Comparison of ENCODE assay signal across 2 cellular contexts in the genomic region with DNA sequence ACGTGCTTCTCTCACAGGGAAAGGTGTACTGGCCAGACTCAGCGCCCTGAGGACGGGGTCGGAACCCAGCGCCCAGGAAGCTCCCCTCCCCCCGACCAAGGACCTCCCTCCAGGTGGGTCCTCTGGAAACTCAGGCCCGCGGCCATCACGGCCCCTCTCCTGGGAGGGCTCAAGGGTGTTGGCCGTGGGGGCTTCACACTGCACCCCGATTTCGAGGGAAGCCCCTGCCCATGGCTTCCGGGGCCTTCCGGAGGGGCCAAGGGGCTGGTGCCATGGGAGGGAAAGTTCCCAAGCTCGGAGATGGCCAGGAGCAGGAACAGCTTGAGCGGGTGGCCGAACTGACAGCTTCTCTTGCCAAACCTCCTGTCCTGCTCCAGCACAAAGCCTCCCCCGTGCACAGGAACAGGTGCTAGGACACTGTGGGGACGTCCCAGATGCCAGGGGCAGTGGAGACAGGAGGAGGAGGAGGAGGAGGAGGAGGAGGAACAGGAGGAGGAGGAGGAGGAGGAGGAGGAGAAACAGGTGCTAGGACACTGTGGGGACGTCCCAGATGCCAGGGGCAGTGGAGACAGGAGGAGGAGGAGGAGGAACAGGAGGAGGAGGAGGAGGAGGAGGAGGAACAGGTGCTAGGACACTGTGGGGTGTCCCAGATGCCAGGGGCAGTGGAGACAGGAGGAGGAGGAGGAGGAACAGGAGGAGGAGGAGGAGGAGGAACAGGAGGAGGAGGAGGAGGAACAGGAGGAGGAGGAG.
TF ChIP-seq lines count a peak whose summit lies in the region.

No MANE protein-coding gene starts in this region.

TF ChIP-seq in liver, 16 proteins besides CTCF, POLR2A, EP300 and RAD21:
- TF ChIP-seq SP1 (IDR thresholded peaks at IDR 0.05) = no peak
- no peak for TF ChIP-seq JUND (IDR thresholded peaks at IDR 0.05)
- TF ChIP-seq FOXA1 (IDR thresholded peaks at IDR 0.05) = no peak
- no peak for TF ChIP-seq HNF4A (conservative IDR thresholded peaks at IDR 0.05)
- TF ChIP-seq RXRA (IDR thresholded peaks at IDR 0.05) = no peak
- no peak for TF ChIP-seq HNF4G (IDR thresholded peaks at IDR 0.05)
- no peak for TF ChIP-seq GABPA (IDR thresholded peaks at IDR 0.05 in 1 of 2, conservative IDR thresholded peaks at IDR 0.05 in 1 of 2)
- TF ChIP-seq, protein P1, sequence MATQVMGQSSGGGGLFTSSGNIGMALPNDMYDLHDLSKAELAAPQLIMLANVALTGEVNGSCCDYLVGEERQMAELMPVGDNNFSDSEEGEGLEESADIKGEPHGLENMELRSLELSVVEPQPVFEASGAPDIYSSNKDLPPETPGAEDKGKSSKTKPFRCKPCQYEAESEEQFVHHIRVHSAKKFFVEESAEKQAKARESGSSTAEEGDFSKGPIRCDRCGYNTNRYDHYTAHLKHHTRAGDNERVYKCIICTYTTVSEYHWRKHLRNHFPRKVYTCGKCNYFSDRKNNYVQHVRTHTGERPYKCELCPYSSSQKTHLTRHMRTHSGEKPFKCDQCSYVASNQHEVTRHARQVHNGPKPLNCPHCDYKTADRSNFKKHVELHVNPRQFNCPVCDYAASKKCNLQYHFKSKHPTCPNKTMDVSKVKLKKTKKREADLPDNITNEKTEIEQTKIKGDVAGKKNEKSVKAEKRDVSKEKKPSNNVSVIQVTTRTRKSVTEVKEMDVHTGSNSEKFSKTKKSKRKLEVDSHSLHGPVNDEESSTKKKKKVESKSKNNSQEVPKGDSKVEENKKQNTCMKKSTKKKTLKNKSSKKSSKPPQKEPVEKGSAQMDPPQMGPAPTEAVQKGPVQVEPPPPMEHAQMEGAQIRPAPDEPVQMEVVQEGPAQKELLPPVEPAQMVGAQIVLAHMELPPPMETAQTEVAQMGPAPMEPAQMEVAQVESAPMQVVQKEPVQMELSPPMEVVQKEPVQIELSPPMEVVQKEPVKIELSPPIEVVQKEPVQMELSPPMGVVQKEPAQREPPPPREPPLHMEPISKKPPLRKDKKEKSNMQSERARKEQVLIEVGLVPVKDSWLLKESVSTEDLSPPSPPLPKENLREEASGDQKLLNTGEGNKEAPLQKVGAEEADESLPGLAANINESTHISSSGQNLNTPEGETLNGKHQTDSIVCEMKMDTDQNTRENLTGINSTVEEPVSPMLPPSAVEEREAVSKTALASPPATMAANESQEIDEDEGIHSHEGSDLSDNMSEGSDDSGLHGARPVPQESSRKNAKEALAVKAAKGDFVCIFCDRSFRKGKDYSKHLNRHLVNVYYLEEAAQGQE (IDR thresholded peaks at IDR 0.05) = no peak
- TF ChIP-seq NR2F2 (IDR thresholded peaks at IDR 0.05) = no peak
- no peak for TF ChIP-seq EGR1 (IDR thresholded peaks at IDR 0.05; ENCODE audit: low read depth in 2 of 2)
- no peak for TF ChIP-seq FOXA2 (IDR thresholded peaks at IDR 0.05)
- no peak for TF ChIP-seq MAX (IDR thresholded peaks at IDR 0.05)
- no peak for TF ChIP-seq YY1 (IDR thresholded peaks at IDR 0.05)
- no peak for TF ChIP-seq TAF1 (conservative IDR thresholded peaks at IDR 0.05)
- TF ChIP-seq, protein P2, sequence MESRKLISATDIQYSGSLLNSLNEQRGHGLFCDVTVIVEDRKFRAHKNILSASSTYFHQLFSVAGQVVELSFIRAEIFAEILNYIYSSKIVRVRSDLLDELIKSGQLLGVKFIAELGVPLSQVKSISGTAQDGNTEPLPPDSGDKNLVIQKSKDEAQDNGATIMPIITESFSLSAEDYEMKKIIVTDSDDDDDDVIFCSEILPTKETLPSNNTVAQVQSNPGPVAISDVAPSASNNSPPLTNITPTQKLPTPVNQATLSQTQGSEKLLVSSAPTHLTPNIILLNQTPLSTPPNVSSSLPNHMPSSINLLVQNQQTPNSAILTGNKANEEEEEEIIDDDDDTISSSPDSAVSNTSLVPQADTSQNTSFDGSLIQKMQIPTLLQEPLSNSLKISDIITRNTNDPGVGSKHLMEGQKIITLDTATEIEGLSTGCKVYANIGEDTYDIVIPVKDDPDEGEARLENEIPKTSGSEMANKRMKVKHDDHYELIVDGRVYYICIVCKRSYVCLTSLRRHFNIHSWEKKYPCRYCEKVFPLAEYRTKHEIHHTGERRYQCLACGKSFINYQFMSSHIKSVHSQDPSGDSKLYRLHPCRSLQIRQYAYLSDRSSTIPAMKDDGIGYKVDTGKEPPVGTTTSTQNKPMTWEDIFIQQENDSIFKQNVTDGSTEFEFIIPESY (IDR thresholded peaks at IDR 0.05) = no peak
- TF ChIP-seq, protein P3, sequence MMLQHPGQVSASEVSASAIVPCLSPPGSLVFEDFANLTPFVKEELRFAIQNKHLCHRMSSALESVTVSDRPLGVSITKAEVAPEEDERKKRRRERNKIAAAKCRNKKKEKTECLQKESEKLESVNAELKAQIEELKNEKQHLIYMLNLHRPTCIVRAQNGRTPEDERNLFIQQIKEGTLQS (IDR thresholded peaks at IDR 0.05) = no peak

TF ChIP-seq in HepG2, 621 proteins besides CTCF, POLR2A, EP300 and RAD21:
- TF ChIP-seq GMEB2 (CRISPR knock-in tag; IDR thresholded peaks at IDR 0.05; ENCODE audit: low read depth) (no peak), ZNF33B (CRISPR knock-in tag; IDR thresholded peaks at IDR 0.05) (no peak), ZNF891 (CRISPR knock-in tag; IDR thresholded peaks at IDR 0.05) (no peak), TBP (CRISPR knock-in tag; IDR thresholded peaks at IDR 0.05) (no peak), SOX6 (IDR thresholded peaks at IDR 0.05) (no peak), SOX6 (CRISPR knock-in tag; IDR thresholded peaks at IDR 0.05) (no peak), PRDM15 (CRISPR knock-in tag; IDR thresholded peaks at IDR 0.05) (no peak), CREB1 (IDR thresholded peaks at IDR 0.05) (no peak), CREB1 (CRISPR knock-in tag; IDR thresholded peaks at IDR 0.05) (no peak), SAP130 (CRISPR knock-in tag; IDR thresholded peaks at IDR 0.05; ENCODE audit: low read depth) (no peak), ZSCAN22 (CRISPR knock-in tag; IDR thresholded peaks at IDR 0.05) (no peak), STAG1 (CRISPR knock-in tag; IDR thresholded peaks at IDR 0.05) (no peak), KAT7 (CRISPR knock-in tag; IDR thresholded peaks at IDR 0.05; ENCODE audit: borderline replicate concordance) (no peak), RORA (CRISPR knock-in tag; IDR thresholded peaks at IDR 0.05) (no peak), RBM39 (IDR thresholded peaks at IDR 0.05; ENCODE audit: low read depth, low read length, poor library complexity, severe bottlenecking) (no peak), JUNB (CRISPR knock-in tag; IDR thresholded peaks at IDR 0.05; ENCODE audit: borderline replicate concordance) (no peak), HDAC1 (CRISPR knock-in tag; IDR thresholded peaks at IDR 0.05) (no peak)
- TF ChIP-seq, protein P4, sequence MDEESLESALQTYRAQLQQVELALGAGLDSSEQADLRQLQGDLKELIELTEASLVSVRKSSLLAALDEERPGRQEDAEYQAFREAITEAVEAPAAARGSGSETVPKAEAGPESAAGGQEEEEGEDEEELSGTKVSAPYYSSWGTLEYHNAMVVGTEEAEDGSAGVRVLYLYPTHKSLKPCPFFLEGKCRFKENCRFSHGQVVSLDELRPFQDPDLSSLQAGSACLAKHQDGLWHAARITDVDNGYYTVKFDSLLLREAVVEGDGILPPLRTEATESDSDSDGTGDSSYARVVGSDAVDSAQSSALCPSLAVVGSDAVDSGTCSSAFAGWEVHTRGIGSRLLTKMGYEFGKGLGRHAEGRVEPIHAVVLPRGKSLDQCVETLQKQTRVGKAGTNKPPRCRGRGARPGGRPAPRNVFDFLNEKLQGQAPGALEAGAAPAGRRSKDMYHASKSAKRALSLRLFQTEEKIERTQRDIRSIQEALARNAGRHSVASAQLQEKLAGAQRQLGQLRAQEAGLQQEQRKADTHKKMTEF (CRISPR knock-in tag; IDR thresholded peaks at IDR 0.05) = no peak
- TF ChIP-seq, protein P5, sequence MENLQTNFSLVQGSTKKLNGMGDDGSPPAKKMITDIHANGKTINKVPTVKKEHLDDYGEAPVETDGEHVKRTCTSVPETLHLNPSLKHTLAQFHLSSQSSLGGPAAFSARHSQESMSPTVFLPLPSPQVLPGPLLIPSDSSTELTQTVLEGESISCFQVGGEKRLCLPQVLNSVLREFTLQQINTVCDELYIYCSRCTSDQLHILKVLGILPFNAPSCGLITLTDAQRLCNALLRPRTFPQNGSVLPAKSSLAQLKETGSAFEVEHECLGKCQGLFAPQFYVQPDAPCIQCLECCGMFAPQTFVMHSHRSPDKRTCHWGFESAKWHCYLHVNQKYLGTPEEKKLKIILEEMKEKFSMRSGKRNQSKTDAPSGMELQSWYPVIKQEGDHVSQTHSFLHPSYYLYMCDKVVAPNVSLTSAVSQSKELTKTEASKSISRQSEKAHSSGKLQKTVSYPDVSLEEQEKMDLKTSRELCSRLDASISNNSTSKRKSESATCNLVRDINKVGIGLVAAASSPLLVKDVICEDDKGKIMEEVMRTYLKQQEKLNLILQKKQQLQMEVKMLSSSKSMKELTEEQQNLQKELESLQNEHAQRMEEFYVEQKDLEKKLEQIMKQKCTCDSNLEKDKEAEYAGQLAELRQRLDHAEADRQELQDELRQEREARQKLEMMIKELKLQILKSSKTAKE (CRISPR knock-in tag; IDR thresholded peaks at IDR 0.05; ENCODE audit: borderline replicate concordance) = no peak
- TF ChIP-seq, protein P6, sequence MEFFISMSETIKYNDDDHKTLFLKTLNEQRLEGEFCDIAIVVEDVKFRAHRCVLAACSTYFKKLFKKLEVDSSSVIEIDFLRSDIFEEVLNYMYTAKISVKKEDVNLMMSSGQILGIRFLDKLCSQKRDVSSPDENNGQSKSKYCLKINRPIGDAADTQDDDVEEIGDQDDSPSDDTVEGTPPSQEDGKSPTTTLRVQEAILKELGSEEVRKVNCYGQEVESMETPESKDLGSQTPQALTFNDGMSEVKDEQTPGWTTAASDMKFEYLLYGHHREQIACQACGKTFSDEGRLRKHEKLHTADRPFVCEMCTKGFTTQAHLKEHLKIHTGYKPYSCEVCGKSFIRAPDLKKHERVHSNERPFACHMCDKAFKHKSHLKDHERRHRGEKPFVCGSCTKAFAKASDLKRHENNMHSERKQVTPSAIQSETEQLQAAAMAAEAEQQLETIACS (CRISPR knock-in tag; IDR thresholded peaks at IDR 0.05) = no peak
- TF ChIP-seq, protein P7, sequence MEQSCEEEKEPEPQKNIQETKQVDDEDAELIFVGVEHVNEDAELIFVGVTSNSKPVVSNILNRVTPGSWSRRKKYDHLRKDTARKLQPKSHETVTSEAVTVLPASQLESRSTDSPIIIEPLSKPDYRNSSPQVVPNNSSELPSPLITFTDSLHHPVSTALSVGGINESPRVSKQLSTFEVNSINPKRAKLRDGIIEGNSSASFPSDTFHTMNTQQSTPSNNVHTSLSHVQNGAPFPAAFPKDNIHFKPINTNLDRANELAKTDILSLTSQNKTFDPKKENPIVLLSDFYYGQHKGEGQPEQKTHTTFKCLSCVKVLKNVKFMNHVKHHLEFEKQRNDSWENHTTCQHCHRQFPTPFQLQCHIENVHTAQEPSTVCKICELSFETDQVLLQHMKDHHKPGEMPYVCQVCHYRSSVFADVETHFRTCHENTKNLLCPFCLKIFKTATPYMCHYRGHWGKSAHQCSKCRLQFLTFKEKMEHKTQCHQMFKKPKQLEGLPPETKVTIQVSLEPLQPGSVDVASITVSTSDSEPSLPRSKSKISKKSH (CRISPR knock-in tag; IDR thresholded peaks at IDR 0.05; ENCODE audit: borderline replicate concordance) = no peak
- TF ChIP-seq, protein P8, sequence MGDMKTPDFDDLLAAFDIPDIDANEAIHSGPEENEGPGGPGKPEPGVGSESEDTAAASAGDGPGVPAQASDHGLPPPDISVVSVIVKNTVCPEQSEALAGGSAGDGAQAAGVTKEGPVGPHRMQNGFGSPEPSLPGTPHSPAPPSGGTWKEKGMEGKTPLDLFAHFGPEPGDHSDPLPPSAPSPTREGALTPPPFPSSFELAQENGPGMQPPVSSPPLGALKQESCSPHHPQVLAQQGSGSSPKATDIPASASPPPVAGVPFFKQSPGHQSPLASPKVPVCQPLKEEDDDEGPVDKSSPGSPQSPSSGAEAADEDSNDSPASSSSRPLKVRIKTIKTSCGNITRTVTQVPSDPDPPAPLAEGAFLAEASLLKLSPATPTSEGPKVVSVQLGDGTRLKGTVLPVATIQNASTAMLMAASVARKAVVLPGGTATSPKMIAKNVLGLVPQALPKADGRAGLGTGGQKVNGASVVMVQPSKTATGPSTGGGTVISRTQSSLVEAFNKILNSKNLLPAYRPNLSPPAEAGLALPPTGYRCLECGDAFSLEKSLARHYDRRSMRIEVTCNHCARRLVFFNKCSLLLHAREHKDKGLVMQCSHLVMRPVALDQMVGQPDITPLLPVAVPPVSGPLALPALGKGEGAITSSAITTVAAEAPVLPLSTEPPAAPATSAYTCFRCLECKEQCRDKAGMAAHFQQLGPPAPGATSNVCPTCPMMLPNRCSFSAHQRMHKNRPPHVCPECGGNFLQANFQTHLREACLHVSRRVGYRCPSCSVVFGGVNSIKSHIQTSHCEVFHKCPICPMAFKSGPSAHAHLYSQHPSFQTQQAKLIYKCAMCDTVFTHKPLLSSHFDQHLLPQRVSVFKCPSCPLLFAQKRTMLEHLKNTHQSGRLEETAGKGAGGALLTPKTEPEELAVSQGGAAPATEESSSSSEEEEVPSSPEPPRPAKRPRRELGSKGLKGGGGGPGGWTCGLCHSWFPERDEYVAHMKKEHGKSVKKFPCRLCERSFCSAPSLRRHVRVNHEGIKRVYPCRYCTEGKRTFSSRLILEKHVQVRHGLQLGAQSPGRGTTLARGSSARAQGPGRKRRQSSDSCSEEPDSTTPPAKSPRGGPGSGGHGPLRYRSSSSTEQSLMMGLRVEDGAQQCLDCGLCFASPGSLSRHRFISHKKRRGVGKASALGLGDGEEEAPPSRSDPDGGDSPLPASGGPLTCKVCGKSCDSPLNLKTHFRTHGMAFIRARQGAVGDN (CRISPR knock-in tag; IDR thresholded peaks at IDR 0.05) = no peak
